In the genomic region with DNA sequence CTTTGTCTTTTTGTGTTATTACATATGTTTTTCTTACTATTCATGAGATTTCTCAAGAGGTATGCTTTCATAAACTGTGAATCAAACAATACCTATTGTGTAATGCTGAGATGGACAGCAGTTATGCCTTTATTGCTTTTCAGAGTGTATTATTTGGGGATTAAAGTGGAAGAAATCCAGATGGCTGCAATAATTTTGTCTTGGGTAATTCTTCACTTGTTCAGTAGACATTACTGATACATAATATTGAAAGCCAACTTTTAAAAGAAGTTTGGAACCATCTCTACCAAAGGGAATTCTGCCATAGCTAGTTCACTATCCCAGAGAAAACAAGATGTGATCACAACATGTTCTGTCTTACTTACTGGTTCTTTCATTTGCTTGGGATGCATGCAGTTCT, we compare ENCODE assay signal across 27 cellular contexts.
"Had no signal": no experiment of that assay in that cellular context is flagged by ENCODE, and none has a peak within 500 bp of the region (broad histone marks: within the 10 kb centered on the region; RNA-seq: fewer than 3 reads in every experiment).

No MANE protein-coding gene starts in this region.

- H3K27ac ChIP-seq: colonic mucosa, dorsolateral prefrontal cortex, esophagus muscularis mucosa, heart left ventricle, lower lobe of right lung, pancreas, psoas muscle, skin epidermis, tibial artery had no signal

- H3K27me3 Mint-ChIP-seq: activated CD4-positive, alpha-beta memory T cell treated with anti-CD3 and anti-CD28 coated beads for 36 hours; activated naive CD4-positive, alpha-beta T cell treated with anti-CD3 and anti-CD28 coated beads, Interleukin-2, amount 10 ng/mL, durations not matched to agents 7 days and 5 days; brain; effector memory CD8-positive, alpha-beta T cell; stimulated activated naive CD8-positive, alpha-beta T cell treated with anti-CD3 and anti-CD28 coated beads, Interleukin-15, Interleukin-2, amounts not matched to agents 100 ng/mL and 50 ng/mL, for 24 hours; T-helper 17 cell had no signal

- DNase-seq: activated CD4-positive, alpha-beta memory T cell treated with anti-CD3 and anti-CD28 coated beads for 36 hours; activated CD4-positive, alpha-beta T cell treated with anti-CD3 and anti-CD28 coated beads for 48 hours; activated effector memory CD4-positive, alpha-beta T cell treated with anti-CD3 and anti-CD28 coated beads, Interleukin-2, amount 50 U/mL, for 16 hours; activated naive CD4-positive, alpha-beta T cell treated with anti-CD3 and anti-CD28 coated beads, Interleukin-2, amount 10 ng/mL, durations not matched to agents 7 days and 5 days; anterior cingulate cortex; colonic mucosa; dorsolateral prefrontal cortex; effector memory CD8-positive, alpha-beta T cell; heart left ventricle; islet precursor cell; left colon; lower lobe of right lung; mesendoderm; mucosa of descending colon; nephron progenitor cell; pancreas; psoas muscle; right cardiac atrium; stimulated activated CD4-positive, alpha-beta T cell treated with anti-CD3 and anti-CD28 coated beads, Interleukin-1b, Interleukin-23, amount 100 ng/mL, for 48 hours; substantia nigra; SW 1271; T-helper 17 cell; tibial artery had no signal

- H3K36me3 Mint-ChIP-seq: activated CD4-positive, alpha-beta memory T cell treated with anti-CD3 and anti-CD28 coated beads for 36 hours; activated naive CD4-positive, alpha-beta T cell treated with anti-CD3 and anti-CD28 coated beads, Interleukin-2, amount 10 ng/mL, durations not matched to agents 7 days and 5 days; brain had no signal

- H3K36me3 ChIP-seq: colonic mucosa, esophagus muscularis mucosa, heart left ventricle, lower lobe of right lung, pancreas, tibial artery had no signal

- H3K4me3 Mint-ChIP-seq: activated CD4-positive, alpha-beta memory T cell treated with anti-CD3 and anti-CD28 coated beads for 36 hours; activated naive CD4-positive, alpha-beta T cell treated with anti-CD3 and anti-CD28 coated beads, Interleukin-2, amount 10 ng/mL, durations not matched to agents 7 days and 5 days; brain; effector memory CD8-positive, alpha-beta T cell; nephron progenitor cell; stimulated activated naive CD8-positive, alpha-beta T cell treated with anti-CD3 and anti-CD28 coated beads, Interleukin-15, Interleukin-2, amounts not matched to agents 100 ng/mL and 50 ng/mL, for 24 hours; T-helper 17 cell had no signal

- H3K4me1 Mint-ChIP-seq: activated naive CD4-positive, alpha-beta T cell treated with anti-CD3 and anti-CD28 coated beads, Interleukin-2, amount 10 ng/mL, durations not matched to agents 7 days and 5 days; nephron progenitor cell; T-helper 17 cell had no signal

- H3K9me3 ChIP-seq: colonic mucosa, esophagus muscularis mucosa, lower lobe of right lung, mucosa of descending colon, pancreas, psoas muscle, tibial artery had no signal

- H3K4me1 ChIP-seq: colonic mucosa, esophagus muscularis mucosa, heart left ventricle, lower lobe of right lung, pancreas, psoas muscle, tibial artery had no signal

- H3K27me3 ChIP-seq: colonic mucosa, esophagus muscularis mucosa, heart left ventricle, pancreas, tibial artery had no signal

- H3K4me3 ChIP-seq: colonic mucosa, dorsolateral prefrontal cortex, esophagus muscularis mucosa, heart left ventricle, lower lobe of right lung, mucosa of descending colon, pancreas, psoas muscle, skin epidermis, tibial artery had no signal

- H3K27ac Mint-ChIP-seq: activated CD4-positive, alpha-beta memory T cell treated with anti-CD3 and anti-CD28 coated beads for 36 hours; activated naive CD4-positive, alpha-beta T cell treated with anti-CD3 and anti-CD28 coated beads, Interleukin-2, amount 10 ng/mL, durations not matched to agents 7 days and 5 days; effector memory CD8-positive, alpha-beta T cell; nephron progenitor cell; stimulated activated naive CD8-positive, alpha-beta T cell treated with anti-CD3 and anti-CD28 coated beads, Interleukin-15, Interleukin-2, amounts not matched to agents 100 ng/mL and 50 ng/mL, for 24 hours; T-helper 17 cell had no signal

- H3K9me3 Mint-ChIP-seq: activated CD4-positive, alpha-beta memory T cell treated with anti-CD3 and anti-CD28 coated beads for 36 hours; nephron progenitor cell; stimulated activated naive CD8-positive, alpha-beta T cell treated with anti-CD3 and anti-CD28 coated beads, Interleukin-15, Interleukin-2, amounts not matched to agents 100 ng/mL and 50 ng/mL, for 24 hours had no signal

- ATAC-seq: effector memory CD8-positive, alpha-beta T cell; left colon; lower lobe of right lung; mucosa of descending colon; pancreas; T-helper 17 cell had no signal
